In the genomic region with DNA sequence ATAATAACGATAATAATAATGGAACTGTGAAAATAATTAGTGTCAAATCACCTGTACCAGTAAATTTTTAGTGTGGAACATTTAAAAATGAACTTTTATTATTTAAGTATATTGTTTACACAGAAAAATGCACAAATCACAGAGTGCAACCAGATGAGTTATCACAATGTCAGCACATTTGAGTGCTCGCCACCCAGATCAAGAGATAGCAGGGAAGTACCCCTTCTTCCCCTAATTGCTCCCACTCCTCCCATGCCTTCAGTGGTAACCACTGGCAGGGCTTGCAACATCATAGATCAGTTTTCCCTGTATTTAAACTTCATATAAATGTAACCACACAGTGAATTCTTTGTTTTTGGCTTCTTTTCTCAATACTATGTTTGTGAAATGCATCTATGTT, we compare ENCODE assay signal across 1 cellular context.
TF ChIP-seq lines count a peak whose summit lies in the region.

No MANE protein-coding gene starts in this region.

TF ChIP-seq in HepG2, 621 proteins besides CTCF, POLR2A, EP300 and RAD21:
- TF ChIP-seq, protein P1, sequence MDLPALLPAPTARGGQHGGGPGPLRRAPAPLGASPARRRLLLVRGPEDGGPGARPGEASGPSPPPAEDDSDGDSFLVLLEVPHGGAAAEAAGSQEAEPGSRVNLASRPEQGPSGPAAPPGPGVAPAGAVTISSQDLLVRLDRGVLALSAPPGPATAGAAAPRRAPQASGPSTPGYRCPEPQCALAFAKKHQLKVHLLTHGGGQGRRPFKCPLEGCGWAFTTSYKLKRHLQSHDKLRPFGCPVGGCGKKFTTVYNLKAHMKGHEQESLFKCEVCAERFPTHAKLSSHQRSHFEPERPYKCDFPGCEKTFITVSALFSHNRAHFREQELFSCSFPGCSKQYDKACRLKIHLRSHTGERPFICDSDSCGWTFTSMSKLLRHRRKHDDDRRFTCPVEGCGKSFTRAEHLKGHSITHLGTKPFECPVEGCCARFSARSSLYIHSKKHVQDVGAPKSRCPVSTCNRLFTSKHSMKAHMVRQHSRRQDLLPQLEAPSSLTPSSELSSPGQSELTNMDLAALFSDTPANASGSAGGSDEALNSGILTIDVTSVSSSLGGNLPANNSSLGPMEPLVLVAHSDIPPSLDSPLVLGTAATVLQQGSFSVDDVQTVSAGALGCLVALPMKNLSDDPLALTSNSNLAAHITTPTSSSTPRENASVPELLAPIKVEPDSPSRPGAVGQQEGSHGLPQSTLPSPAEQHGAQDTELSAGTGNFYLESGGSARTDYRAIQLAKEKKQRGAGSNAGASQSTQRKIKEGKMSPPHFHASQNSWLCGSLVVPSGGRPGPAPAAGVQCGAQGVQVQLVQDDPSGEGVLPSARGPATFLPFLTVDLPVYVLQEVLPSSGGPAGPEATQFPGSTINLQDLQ (CRISPR knock-in tag; IDR thresholded peaks at IDR 0.05): no peak
- peak; percentile 46 to 66 for TF ChIP-seq MAFK (conservative IDR thresholded peaks at IDR 0.05 in 1 of 2, IDR thresholded peaks at IDR 0.05 in 1 of 2; ENCODE audit: low read length in 2 of 2)
- TF ChIP-seq MAFF (IDR thresholded peaks at IDR 0.05; ENCODE audit: low read depth, low read length): peak; percentile 58
